ENCODE assay signal across 1 cellular context in the genomic region with DNA sequence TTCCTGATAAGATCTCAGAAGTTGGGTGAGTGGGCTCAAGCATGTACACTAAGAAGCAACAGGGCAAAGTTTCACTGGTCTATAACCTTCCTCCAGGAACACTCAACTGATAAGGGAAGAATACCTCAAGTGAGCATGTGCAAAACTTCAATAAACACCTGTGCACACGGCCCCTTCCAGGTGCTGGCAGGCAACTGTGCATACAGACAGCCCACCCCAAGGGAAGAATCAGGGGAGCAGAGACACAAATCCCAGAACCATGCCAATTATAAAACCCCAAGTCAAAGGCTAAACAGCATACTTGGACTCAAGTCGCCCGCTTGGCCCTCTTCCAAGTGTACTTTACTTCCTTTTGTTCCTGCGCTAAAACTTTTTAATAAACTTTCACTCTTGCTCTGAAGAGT.
TF ChIP-seq lines count a peak whose summit lies in the region.

No MANE protein-coding gene starts in this region.

TF ChIP-seq in K562, 482 proteins besides CTCF, POLR2A, EP300 and RAD21 (continued from another document and continues in another):
- TF ChIP-seq ZNF407 (IDR thresholded peaks at IDR 0.05; ENCODE audit: low read depth), result no peak
- TF ChIP-seq POLR3A (IDR thresholded peaks at IDR 0.05; ENCODE audit: borderline replicate concordance, extremely low read depth, insufficient read depth, insufficient read length), result no peak
- TF ChIP-seq, protein P1, sequence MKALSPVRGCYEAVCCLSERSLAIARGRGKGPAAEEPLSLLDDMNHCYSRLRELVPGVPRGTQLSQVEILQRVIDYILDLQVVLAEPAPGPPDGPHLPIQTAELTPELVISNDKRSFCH (CRISPR knock-in tag; IDR thresholded peaks at IDR 0.05), result no peak
- TF ChIP-seq, protein P1 (tag; IDR thresholded peaks at IDR 0.05), result no peak
- peak; percentile 88 for TF ChIP-seq NFIC (IDR thresholded peaks at IDR 0.05)
- TF ChIP-seq, protein P2, sequence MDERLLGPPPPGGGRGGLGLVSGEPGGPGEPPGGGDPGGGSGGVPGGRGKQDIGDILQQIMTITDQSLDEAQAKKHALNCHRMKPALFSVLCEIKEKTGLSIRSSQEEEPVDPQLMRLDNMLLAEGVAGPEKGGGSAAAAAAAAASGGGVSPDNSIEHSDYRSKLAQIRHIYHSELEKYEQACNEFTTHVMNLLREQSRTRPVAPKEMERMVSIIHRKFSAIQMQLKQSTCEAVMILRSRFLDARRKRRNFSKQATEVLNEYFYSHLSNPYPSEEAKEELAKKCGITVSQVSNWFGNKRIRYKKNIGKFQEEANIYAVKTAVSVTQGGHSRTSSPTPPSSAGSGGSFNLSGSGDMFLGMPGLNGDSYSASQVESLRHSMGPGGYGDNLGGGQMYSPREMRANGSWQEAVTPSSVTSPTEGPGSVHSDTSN (CRISPR knock-in tag; IDR thresholded peaks at IDR 0.05; ENCODE audit: low read depth), result no peak
- TF ChIP-seq, protein P2 (tag; conservative IDR thresholded peaks at IDR 0.05; ENCODE audit: low read depth), result no peak
- no peak for TF ChIP-seq HDAC6 (IDR thresholded peaks at IDR 0.05; ENCODE audit: low read depth, low read length)
- no peak for TF ChIP-seq ZZZ3 (IDR thresholded peaks at IDR 0.05)
- no peak for TF ChIP-seq SNAPC5 (CRISPR knock-in tag; IDR thresholded peaks at IDR 0.05)
- TF ChIP-seq, protein P3, sequence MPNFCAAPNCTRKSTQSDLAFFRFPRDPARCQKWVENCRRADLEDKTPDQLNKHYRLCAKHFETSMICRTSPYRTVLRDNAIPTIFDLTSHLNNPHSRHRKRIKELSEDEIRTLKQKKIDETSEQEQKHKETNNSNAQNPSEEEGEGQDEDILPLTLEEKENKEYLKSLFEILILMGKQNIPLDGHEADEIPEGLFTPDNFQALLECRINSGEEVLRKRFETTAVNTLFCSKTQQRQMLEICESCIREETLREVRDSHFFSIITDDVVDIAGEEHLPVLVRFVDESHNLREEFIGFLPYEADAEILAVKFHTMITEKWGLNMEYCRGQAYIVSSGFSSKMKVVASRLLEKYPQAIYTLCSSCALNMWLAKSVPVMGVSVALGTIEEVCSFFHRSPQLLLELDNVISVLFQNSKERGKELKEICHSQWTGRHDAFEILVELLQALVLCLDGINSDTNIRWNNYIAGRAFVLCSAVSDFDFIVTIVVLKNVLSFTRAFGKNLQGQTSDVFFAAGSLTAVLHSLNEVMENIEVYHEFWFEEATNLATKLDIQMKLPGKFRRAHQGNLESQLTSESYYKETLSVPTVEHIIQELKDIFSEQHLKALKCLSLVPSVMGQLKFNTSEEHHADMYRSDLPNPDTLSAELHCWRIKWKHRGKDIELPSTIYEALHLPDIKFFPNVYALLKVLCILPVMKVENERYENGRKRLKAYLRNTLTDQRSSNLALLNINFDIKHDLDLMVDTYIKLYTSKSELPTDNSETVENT (CRISPR knock-in tag; IDR thresholded peaks at IDR 0.05), result no peak
- peak; percentile 30; the same call in 1 of the 2 replicates for TF ChIP-seq SMAD4 (CRISPR knock-in tag; conservative IDR thresholded peaks at IDR 0.05)
- TF ChIP-seq, protein P4, sequence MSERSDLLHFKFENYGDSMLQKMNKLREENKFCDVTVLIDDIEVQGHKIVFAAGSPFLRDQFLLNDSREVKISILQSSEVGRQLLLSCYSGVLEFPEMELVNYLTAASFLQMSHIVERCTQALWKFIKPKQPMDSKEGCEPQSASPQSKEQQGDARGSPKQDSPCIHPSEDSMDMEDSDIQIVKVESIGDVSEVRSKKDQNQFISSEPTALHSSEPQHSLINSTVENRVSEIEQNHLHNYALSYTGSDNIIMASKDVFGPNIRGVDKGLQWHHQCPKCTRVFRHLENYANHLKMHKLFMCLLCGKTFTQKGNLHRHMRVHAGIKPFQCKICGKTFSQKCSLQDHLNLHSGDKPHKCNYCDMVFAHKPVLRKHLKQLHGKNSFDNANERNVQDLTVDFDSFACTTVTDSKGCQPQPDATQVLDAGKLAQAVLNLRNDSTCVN (CRISPR knock-in tag; IDR thresholded peaks at IDR 0.05), result no peak
- TF ChIP-seq SIRT6 (IDR thresholded peaks at IDR 0.05; ENCODE audit: low read depth, low read length), result no peak
- no peak for TF ChIP-seq CBX1 (IDR thresholded peaks at IDR 0.05; ENCODE audit: low read depth)
- no peak for TF ChIP-seq NR2C1 (IDR thresholded peaks at IDR 0.05)
- TF ChIP-seq NR2C1 (tag; IDR thresholded peaks at IDR 0.05), result no peak
- TF ChIP-seq ETV1 (tag; conservative IDR thresholded peaks at IDR 0.05; ENCODE audit: low read depth), result no peak
- TF ChIP-seq HLTF (IDR thresholded peaks at IDR 0.05), result no peak
- no peak for TF ChIP-seq HMG20A (CRISPR knock-in tag; conservative IDR thresholded peaks at IDR 0.05)
- TF ChIP-seq, protein P5, sequence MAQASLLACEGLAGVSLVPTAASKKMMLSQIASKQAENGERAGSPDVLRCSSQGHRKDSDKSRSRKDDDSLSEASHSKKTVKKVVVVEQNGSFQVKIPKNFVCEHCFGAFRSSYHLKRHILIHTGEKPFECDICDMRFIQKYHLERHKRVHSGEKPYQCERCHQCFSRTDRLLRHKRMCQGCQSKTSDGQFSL (CRISPR knock-in tag; IDR thresholded peaks at IDR 0.05), result no peak
- TF ChIP-seq, protein P5 (tag; IDR thresholded peaks at IDR 0.05), result 0 out of 4 replicates have a peak, but pooled peaks of 1 of the 2 experiments have one; percentile 23
- TF ChIP-seq RFX1 (IDR thresholded peaks at IDR 0.05), result no peak
- TF ChIP-seq THRB (CRISPR knock-in tag; conservative IDR thresholded peaks at IDR 0.05), result no peak
- TF ChIP-seq, protein P6, sequence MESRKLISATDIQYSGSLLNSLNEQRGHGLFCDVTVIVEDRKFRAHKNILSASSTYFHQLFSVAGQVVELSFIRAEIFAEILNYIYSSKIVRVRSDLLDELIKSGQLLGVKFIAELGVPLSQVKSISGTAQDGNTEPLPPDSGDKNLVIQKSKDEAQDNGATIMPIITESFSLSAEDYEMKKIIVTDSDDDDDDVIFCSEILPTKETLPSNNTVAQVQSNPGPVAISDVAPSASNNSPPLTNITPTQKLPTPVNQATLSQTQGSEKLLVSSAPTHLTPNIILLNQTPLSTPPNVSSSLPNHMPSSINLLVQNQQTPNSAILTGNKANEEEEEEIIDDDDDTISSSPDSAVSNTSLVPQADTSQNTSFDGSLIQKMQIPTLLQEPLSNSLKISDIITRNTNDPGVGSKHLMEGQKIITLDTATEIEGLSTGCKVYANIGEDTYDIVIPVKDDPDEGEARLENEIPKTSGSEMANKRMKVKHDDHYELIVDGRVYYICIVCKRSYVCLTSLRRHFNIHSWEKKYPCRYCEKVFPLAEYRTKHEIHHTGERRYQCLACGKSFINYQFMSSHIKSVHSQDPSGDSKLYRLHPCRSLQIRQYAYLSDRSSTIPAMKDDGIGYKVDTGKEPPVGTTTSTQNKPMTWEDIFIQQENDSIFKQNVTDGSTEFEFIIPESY (CRISPR knock-in tag; IDR thresholded peaks at IDR 0.05), result peak; percentile 73; the same call in 1 of the 2 replicates
- TF ChIP-seq RBM17 (IDR thresholded peaks at IDR 0.05; ENCODE audit: borderline replicate concordance, low read depth, low read length), result no peak
- TF ChIP-seq, protein P7, sequence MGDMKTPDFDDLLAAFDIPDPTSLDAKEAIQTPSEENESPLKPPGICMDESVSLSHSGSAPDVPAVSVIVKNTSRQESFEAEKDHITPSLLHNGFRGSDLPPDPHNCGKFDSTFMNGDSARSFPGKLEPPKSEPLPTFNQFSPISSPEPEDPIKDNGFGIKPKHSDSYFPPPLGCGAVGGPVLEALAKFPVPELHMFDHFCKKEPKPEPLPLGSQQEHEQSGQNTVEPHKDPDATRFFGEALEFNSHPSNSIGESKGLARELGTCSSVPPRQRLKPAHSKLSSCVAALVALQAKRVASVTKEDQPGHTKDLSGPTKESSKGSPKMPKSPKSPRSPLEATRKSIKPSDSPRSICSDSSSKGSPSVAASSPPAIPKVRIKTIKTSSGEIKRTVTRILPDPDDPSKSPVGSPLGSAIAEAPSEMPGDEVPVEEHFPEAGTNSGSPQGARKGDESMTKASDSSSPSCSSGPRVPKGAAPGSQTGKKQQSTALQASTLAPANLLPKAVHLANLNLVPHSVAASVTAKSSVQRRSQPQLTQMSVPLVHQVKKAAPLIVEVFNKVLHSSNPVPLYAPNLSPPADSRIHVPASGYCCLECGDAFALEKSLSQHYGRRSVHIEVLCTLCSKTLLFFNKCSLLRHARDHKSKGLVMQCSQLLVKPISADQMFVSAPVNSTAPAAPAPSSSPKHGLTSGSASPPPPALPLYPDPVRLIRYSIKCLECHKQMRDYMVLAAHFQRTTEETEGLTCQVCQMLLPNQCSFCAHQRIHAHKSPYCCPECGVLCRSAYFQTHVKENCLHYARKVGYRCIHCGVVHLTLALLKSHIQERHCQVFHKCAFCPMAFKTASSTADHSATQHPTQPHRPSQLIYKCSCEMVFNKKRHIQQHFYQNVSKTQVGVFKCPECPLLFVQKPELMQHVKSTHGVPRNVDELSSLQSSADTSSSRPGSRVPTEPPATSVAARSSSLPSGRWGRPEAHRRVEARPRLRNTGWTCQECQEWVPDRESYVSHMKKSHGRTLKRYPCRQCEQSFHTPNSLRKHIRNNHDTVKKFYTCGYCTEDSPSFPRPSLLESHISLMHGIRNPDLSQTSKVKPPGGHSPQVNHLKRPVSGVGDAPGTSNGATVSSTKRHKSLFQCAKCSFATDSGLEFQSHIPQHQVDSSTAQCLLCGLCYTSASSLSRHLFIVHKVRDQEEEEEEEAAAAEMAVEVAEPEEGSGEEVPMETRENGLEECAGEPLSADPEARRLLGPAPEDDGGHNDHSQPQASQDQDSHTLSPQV (IDR thresholded peaks at IDR 0.05), result peak; percentile 41; the same call in 1 of the 2 replicates
- no peak for TF ChIP-seq CBX8 (IDR thresholded peaks at IDR 0.05; ENCODE audit: borderline replicate concordance, extremely low read depth, low read depth, low read length, poor library complexity, severe bottlenecking)
- TF ChIP-seq PRPF4 (IDR thresholded peaks at IDR 0.05; ENCODE audit: insufficient read depth, low read depth, low read length, poor library complexity, severe bottlenecking), result no peak
